10 cellular contexts compared by ENCODE assay signal in genomic region chr16:971582-971905, GRCh38. TPM values are rescaled to one million over a fixed set of nuclear protein-coding genes. Genes with fewer than 3 reads are reported as not detected.
DNase-seq lines count a peak whose midpoint lies in the region; ATAC-seq and TF ChIP-seq lines count a peak whose summit lies in the region.
"Had no signal": no experiment of that assay in that cellular context is flagged by ENCODE, and none has a peak within 500 bp of the region (broad histone marks: within the 10 kb centered on the region; RNA-seq: fewer than 3 reads in every experiment).

No MANE protein-coding gene starts in this region.

- H3K4me3 Mint-ChIP-seq in activated T-helper 17 cell treated with anti-CD3 and anti-CD28 coated beads, Interleukin-2, amount 50 U/mL, for 72 hours = peak overlapping the region; percentile 39
- H3K4me3 Mint-ChIP-seq in mesothelial cell of epicardium (peak overlapping the region; percentile 51), HFFc6 (no peak overlapping the region; the same call in 1 of the 2 replicates)

- H3K9me3 ChIP-seq in left ventricle myocardium inferior (replicated peaks) (peaks cover 3% of the 10 kb centered on the region), tibial nerve (no peaks in the 10 kb centered on the region)
- H3K9me3 ChIP-seq: psoas muscle had no signal

- H3K27ac Mint-ChIP-seq in activated T-helper 17 cell treated with anti-CD3 and anti-CD28 coated beads, Interleukin-2, amount 50 U/mL, for 72 hours = no peak overlapping the region
- H3K27ac Mint-ChIP-seq in mesothelial cell of epicardium (no peak overlapping the region), HFFc6 (no peak overlapping the region)

- no peaks in the 10 kb centered on the region for H3K27me3 Mint-ChIP-seq in activated T-helper 17 cell treated with anti-CD3 and anti-CD28 coated beads, Interleukin-2, amount 50 U/mL, for 72 hours
- H3K27me3 Mint-ChIP-seq in mesothelial cell of epicardium (ENCODE audit: low read depth) = peaks cover 9% of the 10 kb centered on the region
- H3K27me3 Mint-ChIP-seq in HFFc6 (ENCODE audit: insufficient read depth) = peaks cover 22% of the 10 kb centered on the region

- WGBS in tibial nerve, 2 donors = 82 to 94% methylated on average over 5 of the region's 5 CpGs

- TF ChIP-seq EP300 in tibial nerve (IDR thresholded peaks at IDR 0.05) = no peak

- H3K4me1 Mint-ChIP-seq in activated T-helper 17 cell treated with anti-CD3 and anti-CD28 coated beads, Interleukin-2, amount 50 U/mL, for 72 hours = peaks cover 5% of the 10 kb centered on the region
- peaks cover 17% of the 10 kb centered on the region for H3K4me1 Mint-ChIP-seq in mesothelial cell of epicardium
- peaks cover 7% of the 10 kb centered on the region; the same call in 1 of the 2 replicates for H3K4me1 Mint-ChIP-seq in HFFc6 (ENCODE audit: low read depth)

- ATAC-seq in left cardiac atrium = no peak
- ATAC-seq in activated T-helper 17 cell treated with anti-CD3 and anti-CD28 coated beads, Interleukin-2, amount 50 U/mL, for 72 hours (replicated peaks) = no peak
- no peak for ATAC-seq in GM21515 (IDR thresholded peaks at IDR 0.05; ENCODE audit: unreplicated experiment)

- TF ChIP-seq POLR2A in tibial nerve (IDR thresholded peaks at IDR 0.05) = no peak

- H3K36me3 ChIP-seq in left ventricle myocardium inferior = peaks cover 22% of the 10 kb centered on the region
- peaks cover 0 to 23% (median 0%) of the 10 kb centered on the region in 3 donors for H3K36me3 ChIP-seq in tibial nerve

- H3K27ac ChIP-seq in left ventricle myocardium inferior (replicated peaks) = no peak overlapping the region
- peak overlapping the region; percentile 70 to 92 (median 88) for H3K27ac ChIP-seq in tibial nerve
- H3K27ac ChIP-seq: psoas muscle had no signal

- DNase-seq in left ventricle myocardium inferior (no peak), left cardiac atrium (no peak), mesothelial cell of epicardium (ENCODE audit: low spot score in 2 of 2, unreplicated experiment in 2 of 2) (no peak), tibial nerve (ENCODE audit: low spot score in 2 of 2) (no peak), COLO829 (ENCODE audit: low spot score) (no peak), HFFc6 (no peak)

- H3K36me3 Mint-ChIP-seq in activated T-helper 17 cell treated with anti-CD3 and anti-CD28 coated beads, Interleukin-2, amount 50 U/mL, for 72 hours (ENCODE audit: low read depth) = peaks cover 4% of the 10 kb centered on the region
- H3K36me3 Mint-ChIP-seq in mesothelial cell of epicardium (peaks cover 17% of the 10 kb centered on the region), HFFc6 (ENCODE audit: low read depth) (peaks cover 19% of the 10 kb centered on the region)

- intact Hi-C loops in left ventricle myocardium inferior (cut with micrococcal nuclease) = no loop called here
- intact Hi-C loops in left cardiac atrium (cut with DNase I) = no loop called here

- H3K27me3 ChIP-seq in left ventricle myocardium inferior (ENCODE audit: low read depth) = no peaks in the 10 kb centered on the region
- H3K27me3 ChIP-seq in tibial nerve = no peaks in the 10 kb centered on the region

- TF ChIP-seq CTCF in left ventricle myocardium inferior (IDR thresholded peaks at IDR 0.05; ENCODE audit: borderline replicate concordance) (no peak), mesothelial cell of epicardium (IDR thresholded peaks at IDR 0.05; ENCODE audit: unreplicated experiment) (no peak), tibial nerve (IDR thresholded peaks at IDR 0.05) (no peak), HFFc6 (IDR thresholded peaks at IDR 0.05) (no peak)

- peak overlapping the region; percentile 85 for H3K4me3 ChIP-seq in left ventricle myocardium inferior
- H3K4me3 ChIP-seq in tibial nerve = peak overlapping the region in 1 of 4 donors; percentile 99

- H3K4me1 ChIP-seq in left ventricle myocardium inferior (peaks cover 39% of the 10 kb centered on the region), tibial nerve (peaks cover 0 to 78% (median 37%) of the 10 kb centered on the region in 4 donors)

- H3K9me3 Mint-ChIP-seq in activated T-helper 17 cell treated with anti-CD3 and anti-CD28 coated beads, Interleukin-2, amount 50 U/mL, for 72 hours = no peaks in the 10 kb centered on the region
- H3K9me3 Mint-ChIP-seq in mesothelial cell of epicardium (peaks cover 9% of the 10 kb centered on the region), HFFc6 (peaks cover 8% of the 10 kb centered on the region)

RNA-seq across cellular contexts. Expression of gene LMF1, which starts 0.8 kb away (rescaled TPM):
- 6.6 TPM for total RNA-seq in left ventricle myocardium inferior
- total RNA-seq in left cardiac atrium = 10 to 100 TPM; 11.9 to 12.0 TPM
- 10 to 100 TPM; 12.3 to 17.8 TPM for total RNA-seq in activated T-helper 17 cell treated with anti-CD3 and anti-CD28 coated beads, Interleukin-2, amount 50 U/mL, for 72 hours
- 33.1 to 38.1 TPM (median 37.4 TPM) in 3 replicates for total RNA-seq in mesothelial cell of epicardium
- total RNA-seq in tibial nerve = 10 to 100 TPM; 24.5 to 58.5 (median 31.8) TPM
- 10 to 100 TPM; 10.9 to 19.3 (median 14.2) TPM for total RNA-seq in HFFc6 (2021; fragmentation: NEBNext Ultra II Directional; extraction: Animal tissue kit (Norgen Biotek cat#: 25700))

RNA-seq across cellular contexts. Expression of gene SOX8, which starts 10.0 kb away (rescaled TPM):
- 0.96 TPM for total RNA-seq in left ventricle myocardium inferior
- total RNA-seq in left cardiac atrium = 1 to 10 TPM; 1.3 to 3.0 TPM
- 1 to 10 TPM in 1 of 2 donors, under 1 TPM in 1; 0.35 to 3.8 TPM for total RNA-seq in activated T-helper 17 cell treated with anti-CD3 and anti-CD28 coated beads, Interleukin-2, amount 50 U/mL, for 72 hours
- total RNA-seq in mesothelial cell of epicardium = 4.7 to 6.0 TPM (median 5.1 TPM) in 3 replicates
- total RNA-seq in tibial nerve = 10 to 100 TPM; 51.3 to 74.5 (median 66.3) TPM
- total RNA-seq in HFFc6 (2021; fragmentation: NEBNext Ultra II Directional; extraction: Animal tissue kit (Norgen Biotek cat#: 25700)) = under 1 TPM in 2 of 6 experiments, not detected in 4; 0.05 to 0.07 TPM
- total RNA-seq: fibroblast of lung had no signal
